In genomic region chr3:9397331-9397910, GRCh38 we compare ENCODE assay signal across 8 cellular contexts.
A peak's percentile ranks its signal among the peaks of the same experiment; 100 is the strongest.
DNase-seq lines count a peak whose midpoint lies in the region; ATAC-seq and TF ChIP-seq lines count a peak whose summit lies in the region.

A gene with protein sequence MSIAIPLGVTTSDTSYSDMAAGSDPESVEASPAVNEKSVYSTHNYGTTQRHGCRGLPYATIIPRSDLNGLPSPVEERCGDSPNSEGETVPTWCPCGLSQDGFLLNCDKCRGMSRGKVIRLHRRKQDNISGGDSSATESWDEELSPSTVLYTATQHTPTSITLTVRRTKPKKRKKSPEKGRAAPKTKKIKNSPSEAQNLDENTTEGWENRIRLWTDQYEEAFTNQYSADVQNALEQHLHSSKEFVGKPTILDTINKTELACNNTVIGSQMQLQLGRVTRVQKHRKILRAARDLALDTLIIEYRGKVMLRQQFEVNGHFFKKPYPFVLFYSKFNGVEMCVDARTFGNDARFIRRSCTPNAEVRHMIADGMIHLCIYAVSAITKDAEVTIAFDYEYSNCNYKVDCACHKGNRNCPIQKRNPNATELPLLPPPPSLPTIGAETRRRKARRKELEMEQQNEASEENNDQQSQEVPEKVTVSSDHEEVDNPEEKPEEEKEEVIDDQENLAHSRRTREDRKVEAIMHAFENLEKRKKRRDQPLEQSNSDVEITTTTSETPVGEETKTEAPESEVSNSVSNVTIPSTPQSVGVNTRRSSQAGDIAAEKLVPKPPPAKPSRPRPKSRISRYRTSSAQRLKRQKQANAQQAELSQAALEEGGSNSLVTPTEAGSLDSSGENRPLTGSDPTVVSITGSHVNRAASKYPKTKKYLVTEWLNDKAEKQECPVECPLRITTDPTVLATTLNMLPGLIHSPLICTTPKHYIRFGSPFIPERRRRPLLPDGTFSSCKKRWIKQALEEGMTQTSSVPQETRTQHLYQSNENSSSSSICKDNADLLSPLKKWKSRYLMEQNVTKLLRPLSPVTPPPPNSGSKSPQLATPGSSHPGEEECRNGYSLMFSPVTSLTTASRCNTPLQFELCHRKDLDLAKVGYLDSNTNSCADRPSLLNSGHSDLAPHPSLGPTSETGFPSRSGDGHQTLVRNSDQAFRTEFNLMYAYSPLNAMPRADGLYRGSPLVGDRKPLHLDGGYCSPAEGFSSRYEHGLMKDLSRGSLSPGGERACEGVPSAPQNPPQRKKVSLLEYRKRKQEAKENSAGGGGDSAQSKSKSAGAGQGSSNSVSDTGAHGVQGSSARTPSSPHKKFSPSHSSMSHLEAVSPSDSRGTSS (N-terminal part only) (plus strand): TSS chr3:9397615. CDS start chr3:9428939, 31,324 bp downstream.

- TF ChIP-seq CTCF in AG09309 (IDR thresholded peaks at IDR 0.05; ENCODE audit: control insufficient read depth, insufficient read depth, low read depth, low read length, missing control alignments): no peak

- DNase-seq in AG09309 (ENCODE audit: low read depth): peak; percentile 82
- peak; percentile 56 for DNase-seq in NCI-H345 treated with DMSO at 0.1 percent for 48 hours (lab: John Stamatoyannopoulos, UW; ENCODE audit: unreplicated experiment)
- DNase-seq in activated CD4-positive, CD25-positive, alpha-beta regulatory T cell treated with anti-CD3 and anti-CD28 coated beads, Interleukin-2, amount 50 U/mL, for 16 hours (ENCODE audit: low read depth, low spot score): peak; percentile 99
- DNase-seq in central memory CD4-positive, alpha-beta T cell: peak; percentile 99
- peak; percentile 93 for DNase-seq in inferior parietal cortex (ENCODE audit: extremely low spot score)
- DNase-seq in stimulated activated CD4-positive, alpha-beta T cell treated with anti-CD3 and anti-CD28 coated beads, Interleukin-12 subunit alpha, Interleukin-12 subunit beta, amount 100 ng/mL, for 24 hours (ENCODE audit: low read depth in 2 of 2): peak; percentile 99

- ATAC-seq in GM19023 (IDR thresholded peaks at IDR 0.05; ENCODE audit: unreplicated experiment) (peak; percentile 55), HG03196 (IDR thresholded peaks at IDR 0.05; ENCODE audit: unreplicated experiment) (peak; percentile 49)

- peak within 1 kb of the TSS; percentile 78 for H3K4me3 ChIP-seq in AG09309 (ENCODE audit: control insufficient read depth, low read depth, low read length)

Comparison
In these comparisons a context has a peak if more than half of its experiments do, and no peak if none do; other contexts are left out.
1. Peak in every context shown above with its lines: DNase-seq, ATAC-seq and H3K4me3 ChIP-seq.